In the genomic region with DNA sequence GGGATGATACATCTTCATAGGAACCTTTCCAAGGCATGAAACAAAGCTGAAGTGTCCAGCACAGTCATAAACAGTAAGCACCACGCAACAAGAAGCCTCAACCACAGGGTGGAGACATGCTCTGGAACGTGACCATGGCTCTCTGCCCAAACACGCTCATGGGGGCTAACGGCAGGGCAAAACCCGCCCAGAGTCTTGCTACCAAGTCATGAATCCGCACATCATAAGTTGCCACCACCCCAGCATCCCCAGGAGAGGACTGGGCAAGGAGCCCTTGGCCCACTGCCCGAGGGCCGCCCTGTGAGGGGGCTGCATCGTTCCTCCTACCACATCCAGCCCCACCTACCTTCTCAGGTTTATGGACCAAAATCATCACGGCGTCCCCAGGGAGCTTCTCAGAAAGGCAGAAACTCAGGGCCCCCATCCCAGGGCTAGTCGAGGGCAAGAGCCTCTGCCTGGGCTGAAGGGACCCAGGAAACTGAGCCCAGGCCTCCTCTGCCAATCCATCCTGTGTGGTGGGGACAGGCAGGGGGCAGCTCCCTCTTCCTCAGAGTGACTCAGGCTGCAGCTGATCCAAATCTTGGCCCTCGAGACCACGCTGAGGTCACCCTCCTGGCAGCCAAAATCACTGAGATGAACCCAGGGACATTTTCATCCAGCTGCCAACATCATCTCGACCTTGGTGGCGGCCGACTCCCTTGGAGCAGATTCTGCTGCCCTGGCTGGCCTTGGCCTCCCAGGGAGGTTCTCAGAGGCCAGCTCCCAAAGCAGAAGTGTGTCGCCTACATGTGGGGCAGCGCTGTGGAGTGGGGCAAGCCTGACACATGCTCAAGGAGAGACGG, we compare ENCODE assay signal across 13 cellular contexts. TPM values are rescaled to one million over a fixed set of nuclear protein-coding genes. Genes with fewer than 3 reads are reported as not detected.
A peak's percentile ranks its signal among the peaks of the same experiment; 100 is the strongest.
DNase-seq lines count a peak whose midpoint lies in the region; ATAC-seq, FAIRE-seq and TF ChIP-seq lines count a peak whose summit lies in the region.
"Had no signal": no experiment of that assay in that cellular context is flagged by ENCODE, and none has a peak within 500 bp of the region (broad histone marks: within the 10 kb centered on the region; RNA-seq: fewer than 3 reads in every experiment).

No MANE protein-coding gene starts in this region.

- H3K27ac ChIP-seq in GM12878 (ENCODE audit: control insufficient read depth, insufficient read depth): no peak overlapping the region
- peak overlapping the region; percentile 69 for H3K27ac ChIP-seq in urinary bladder (ENCODE audit: low read depth)

- RAD21 ChIA-PET in GM12878 (lab: Charles Lee; ENCODE audit: unreplicated experiment): no interaction called here

- H3K4me3 ChIP-seq in GM12878 (no peak overlapping the region), lower leg skin (ENCODE audit: low read depth, poor library complexity, severe bottlenecking) (no peak overlapping the region), urinary bladder (ENCODE audit: low read depth, low read length) (no peak overlapping the region)

- H3K4me3 Mint-ChIP-seq in activated T-cell treated with anti-CD3 and anti-CD28 coated beads, Interleukin-2, amount 50 U/mL, for 24 hours: no peak overlapping the region

- H3K27me3 Mint-ChIP-seq in activated T-cell treated with anti-CD3 and anti-CD28 coated beads, Interleukin-2, amount 50 U/mL, for 24 hours: peaks cover 6% of the 10 kb centered on the region

- no TSS peak for BruUV-seq in GM12878 (replicated peaks; lab: Mats Ljungman, UMichigan)

- no peaks in the 10 kb centered on the region for H4K20me1 ChIP-seq in GM12878 (ENCODE audit: control insufficient read depth, insufficient read depth)

- H3K4me2 ChIP-seq in GM12878 (ENCODE audit: control insufficient read depth, insufficient read depth): no peak overlapping the region

- no peak overlapping the region for H2AFZ ChIP-seq in GM12878 (ENCODE audit: control insufficient read depth, low read depth, low read length)

- in situ Hi-C loops in GM12878 (cut with MboI): no loop called here

- H3K27ac Mint-ChIP-seq in activated T-cell treated with anti-CD3 and anti-CD28 coated beads, Interleukin-2, amount 50 U/mL, for 24 hours: no peak overlapping the region

- no peak for TF ChIP-seq EP300 in GM12878 (IDR thresholded peaks at IDR 0.05; ENCODE audit: borderline replicate concordance in 1 of 2, control insufficient read depth in 1 of 2, low read depth in 2 of 2, low read length in 2 of 2)

- no peak overlapping the region for H3K9ac ChIP-seq in GM12878 (ENCODE audit: control insufficient read depth, insufficient read depth, low read length)

- SMC1A ChIA-PET in GM12878 (lab: Charles Lee; ENCODE audit: uncharacterized antibody, unreplicated experiment): no interaction called here

- CTCF ChIA-PET in GM12878 (lab: Yijun Ruan, JAX): interaction anchor here (1.4 kb wide), 1 partner anchor 122 kb away, joined by 4 read pairs; no protein-coding TSS in a partner anchor

- TF ChIP-seq POLR2A in GM12878 (IDR thresholded peaks at IDR 0.05; ENCODE audit: low read depth, low read length) (no peak), lower leg skin (IDR thresholded peaks at IDR 0.05) (no peak)

- no peaks in the 10 kb centered on the region; a peak in 1 of 4 replicates for H3K27me3 ChIP-seq in GM12878 (replicated peaks in 1 of 2; ENCODE audit: control insufficient read depth in 2 of 2, insufficient read depth in 2 of 2, low read length in 1 of 2)

- no peaks in the 10 kb centered on the region for H3K9me3 Mint-ChIP-seq in activated T-cell treated with anti-CD3 and anti-CD28 coated beads, Interleukin-2, amount 50 U/mL, for 24 hours

- WGBS in GM12878 (ENCODE audit: insufficient coverage, insufficient replicate concordance, low lambda C conversion rate, missing lambda C conversion rate): 10% methylated on average over 20 of the region's 20 CpGs
- WGBS in lower leg skin, 2 donors: 32 to 34% methylated on average over 18 to 20 of the region's 20 CpGs
- WGBS in urinary bladder: 45% methylated on average over 20 of the region's 20 CpGs

- no peaks in the 10 kb centered on the region for H3K79me2 ChIP-seq in GM12878 (ENCODE audit: control insufficient read depth, insufficient read depth, low read length)

- H3K4me1 ChIP-seq in GM12878 (ENCODE audit: control insufficient read depth, insufficient read depth, low read length) (no peaks in the 10 kb centered on the region), urinary bladder (ENCODE audit: insufficient read depth) (no peaks in the 10 kb centered on the region)

- no peaks in the 10 kb centered on the region for H3K4me1 Mint-ChIP-seq in activated T-cell treated with anti-CD3 and anti-CD28 coated beads, Interleukin-2, amount 50 U/mL, for 24 hours (ENCODE audit: low read depth)

- H3K36me3 ChIP-seq in GM12878 (ENCODE audit: control insufficient read depth in 2 of 2, insufficient read depth in 2 of 2, low read length in 1 of 2) (no peaks in the 10 kb centered on the region), urinary bladder (ENCODE audit: insufficient read depth) (no peaks in the 10 kb centered on the region)

- intact Hi-C loops in GM12878 (cut with micrococcal nuclease; ENCODE audit: unreplicated experiment) (no loop called here), lower leg skin (cut with DNase I; ENCODE audit: low total_unique reads) (no loop called here)

- FAIRE-seq in GM12878 (lab: Jason Lieb, UNC): no peak
- FAIRE-seq: A204.1 had no signal

- no peaks in the 10 kb centered on the region for H3K36me3 Mint-ChIP-seq in activated T-cell treated with anti-CD3 and anti-CD28 coated beads, Interleukin-2, amount 50 U/mL, for 24 hours (ENCODE audit: low read depth)

- TF ChIP-seq CTCF in GM12878 (IDR thresholded peaks at IDR 0.05 in 2 of 3, conservative IDR thresholded peaks at IDR 0.05 in 1 of 3; ENCODE audit: control insufficient read depth in 2 of 3, extremely low read depth in 1 of 3, insufficient read depth in 1 of 3, low read depth in 3 of 3, low read length in 3 of 3) (no peak), lower leg skin (IDR thresholded peaks at IDR 0.05) (no peak)

- TF ChIP-seq RAD21 in GM12878 (IDR thresholded peaks at IDR 0.05; ENCODE audit: insufficient read depth, low read depth, low read length): no peak

- DNase-seq in SIG-M5 treated with dmso at 0.1 percent for 504 hours (lab: John Stamatoyannopoulos, UW; ENCODE audit: unreplicated experiment) (peak; percentile 94), SIG-M5 (lab: John Stamatoyannopoulos, UW) (no peak), GM12878 (ENCODE audit: low read depth, low spot score) (no peak), lower leg skin (ENCODE audit: low spot score in 2 of 2) (peak; percentile 62 to 93)
- DNase-seq in activated T-cell treated with anti-CD3 and anti-CD28 coated beads, Interleukin-2, amount 50 U/mL, for 24 hours: no peak
- DNase-seq: NCI-H526 had no signal

- ATAC-seq in GM12878 (no peak), GM19452 (IDR thresholded peaks at IDR 0.05; ENCODE audit: unreplicated experiment) (no peak), HG03108 (IDR thresholded peaks at IDR 0.05; ENCODE audit: unreplicated experiment) (no peak)

- POLR2A ChIA-PET in GM12878 (lab: Charles Lee): no interaction called here

- no peaks in the 10 kb centered on the region for H3K9me3 ChIP-seq in GM12878 (replicated peaks; ENCODE audit: control insufficient read depth, insufficient read depth, low read length)

TF ChIP-seq in GM12878, 131 proteins besides CTCF, POLR2A, EP300 and RAD21 (continues in another document):
- TF ChIP-seq ZNF217 (IDR thresholded peaks at IDR 0.05): no peak
- no peak for TF ChIP-seq SRF (IDR thresholded peaks at IDR 0.05; ENCODE audit: low read depth in 2 of 2, low read length in 2 of 2)
- no peak for TF ChIP-seq ATF7 (IDR thresholded peaks at IDR 0.05; ENCODE audit: low read depth)
- no peak for TF ChIP-seq LARP7 (IDR thresholded peaks at IDR 0.05)
- no peak for TF ChIP-seq STAT1 (conservative IDR thresholded peaks at IDR 0.05)
- TF ChIP-seq KLF5 (IDR thresholded peaks at IDR 0.05; ENCODE audit: partially characterized antibody): no peak
- TF ChIP-seq ETV6 (conservative IDR thresholded peaks at IDR 0.05 in 1 of 2, IDR thresholded peaks at IDR 0.05 in 1 of 2; ENCODE audit: borderline replicate concordance in 1 of 2, low read depth in 1 of 2): peak in 1 of 2 experiments; percentile 86; a peak in 1 of 4 replicates
- TF ChIP-seq PML (IDR thresholded peaks at IDR 0.05; ENCODE audit: low read length): no peak
- no peak for TF ChIP-seq SP1 (IDR thresholded peaks at IDR 0.05; ENCODE audit: low read depth, low read length)
- peak; percentile 49; the same call in 1 of the 2 replicates for TF ChIP-seq NFXL1 (IDR thresholded peaks at IDR 0.05; ENCODE audit: borderline replicate concordance)
- no peak for TF ChIP-seq PBX3 (IDR thresholded peaks at IDR 0.05; ENCODE audit: insufficient replicate concordance, low read depth, low read length)

RNA-seq across cellular contexts. Expression of gene BMP7, which starts 42.6 kb away (rescaled TPM):
- not detected in 2 replicates for total RNA-seq in GM12878 (2013; cell fraction: nucleolus; rRNA removed)
- total RNA-seq in GM12878 (2014; rRNA removed) (not detected in 2 replicates), GM12878 (2014; rRNA removed; fragmentation: Illumina TruSeq; extraction: Trizol) (not detected in 2 replicates), GM12878 (2021) (0.05 and 0.51 TPM in 2 replicates), lower leg skin (10 to 100 TPM; 40.5 to 66.3 (median 46.8) TPM), urinary bladder (12.1 TPM)
- polyA plus RNA-seq in GM12878 (2011; ENCODE audit: low read depth): not detected
- polyA plus RNA-seq in GM12878 (2011; rRNA removed) (0.04 and 0.18 TPM in 2 replicates), GM12878 (2014; fragmentation: Illumina TruSeq; extraction: Trizol) (not detected in 2 replicates), GM12878 (2014; fragmentation: Nextera tagmentation; extraction: Ambion mirVana) (not detected), GM12878 (2014; rRNA removed) (not detected in 2 replicates), GM12878 (2016; fragmentation: Nextera tagmentation; extraction: Ambion mirVana) (under 1 TPM in 1 of 2 experiments, not detected in 1; 0.28 TPM), urinary bladder (8.5 TPM)
- 0.05 TPM in 1 of 2 replicates, not detected in the other for polyA plus RNA-seq in GM12878 (2011; cell fraction: cytosol; rRNA removed)
- polyA plus RNA-seq in GM12878 (2011; cell fraction: nucleus; rRNA removed): not detected in 2 replicates
- polyA plus RNA-seq in GM12878 (2012): not detected in 2 replicates
- 0.07 TPM in 1 of 2 replicates, not detected in the other for polyA minus RNA-seq in GM12878 (2011; rRNA and poly(A)+ RNA removed)
- not detected in 2 replicates for polyA minus RNA-seq in GM12878 (2011; cell fraction: cytosol; rRNA and poly(A)+ RNA removed)
- polyA minus RNA-seq in GM12878 (2011; cell fraction: nucleus; rRNA and poly(A)+ RNA removed): not detected in 2 replicates
- total RNA-seq: LHCN-M2; myocyte; T-helper 2 cell treated with Interferon-gamma antibody and Interleukin-4, amounts not matched to agents 100 ng/mL and 5 ng/mL, for 36 hours had no signal

Comparison
In these comparisons a context has a peak if more than half of its experiments do, and no peak if none do; other contexts are left out.
1. DNase-seq: peak in SIG-M5 treated with dmso at 0.1 percent for 504 hours (single experiment) and lower leg skin (2 of 2); none in SIG-M5 (single experiment), GM12878 (single experiment) and activated T-cell treated with anti-CD3 and anti-CD28 coated beads, Interleukin-2, amount 50 U/mL, for 24 hours (single experiment).